ENCODE assay signal across 8 cellular contexts in the genomic region with DNA sequence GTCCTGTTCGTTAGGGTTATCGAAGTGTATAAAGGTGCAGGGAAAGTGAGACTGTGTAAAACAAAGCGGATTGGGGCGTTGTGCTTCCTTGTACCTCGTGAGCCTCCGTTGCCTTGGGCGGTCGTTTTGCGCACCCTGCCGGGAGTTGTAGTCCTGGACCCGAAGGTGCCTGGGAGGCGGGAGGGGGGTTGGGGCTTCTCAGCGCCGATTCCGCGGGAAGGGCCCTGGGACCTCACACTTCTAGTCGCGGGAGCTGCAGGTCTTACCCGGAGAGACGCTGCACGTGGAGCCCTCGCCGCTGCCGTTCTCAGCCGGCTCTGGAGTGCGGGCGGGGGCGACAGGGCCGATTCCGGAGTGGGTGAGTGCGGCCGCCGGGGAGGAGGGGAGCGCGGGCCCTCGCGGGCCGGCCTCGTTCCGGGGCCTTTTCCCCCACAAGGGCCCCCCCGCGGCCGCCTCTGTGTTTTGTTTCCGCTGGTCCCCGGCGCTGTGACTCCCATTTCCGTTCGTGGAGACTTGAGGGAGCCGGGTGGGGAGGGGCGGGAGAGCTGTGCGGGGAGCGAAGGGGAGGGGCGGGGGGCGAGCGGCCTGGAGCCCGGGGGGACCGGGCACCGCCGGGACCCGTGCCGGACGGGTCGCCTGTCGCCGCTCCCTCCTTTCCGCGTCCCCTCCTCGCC. TPM values are rescaled to one million over a fixed set of nuclear protein-coding genes. Genes with fewer than 3 reads are reported as not detected.
DNase-seq lines count a peak whose midpoint lies in the region; ATAC-seq and TF ChIP-seq lines count a peak whose summit lies in the region.

No MANE protein-coding gene starts in this region.

- no peak for TF ChIP-seq CTCF in lung (IDR thresholded peaks at IDR 0.05; ENCODE audit: control extremely low read depth, extremely low read depth)

- H3K27ac ChIP-seq in BLaER1 treated with 17β-estradiol and CSF1 and Interleukin-3, amounts not matched to agents 10 nM and 100 nM: peak overlapping the region; percentile 99 to 100 (median 100)
- H3K27ac ChIP-seq in ectodermal cell (ENCODE audit: insufficient read depth, low read depth, low read length, poor library complexity, severe bottlenecking): peak overlapping the region; percentile 99
- peak overlapping the region; percentile 96 to 100 for H3K27ac ChIP-seq in lung (ENCODE audit: low read depth in 1 of 2, low read length in 1 of 2)

- H3K9me3 ChIP-seq in BLaER1 treated with 17β-estradiol and CSF1 and Interleukin-3, amounts not matched to agents 10 nM and 100 nM (replicated peaks in 1 of 11): no peaks in the 10 kb centered on the region
- no peaks in the 10 kb centered on the region for H3K9me3 ChIP-seq in ectodermal cell (ENCODE audit: control insufficient read depth, low read length)
- no peaks in the 10 kb centered on the region for H3K9me3 ChIP-seq in lung (ENCODE audit: control insufficient read depth in 2 of 2, insufficient read depth in 1 of 2, low read length in 1 of 2)

- ATAC-seq in GM19351 (IDR thresholded peaks at IDR 0.05; ENCODE audit: unreplicated experiment): peak; percentile 55
- peak; percentile 28 for ATAC-seq in HG03469 (IDR thresholded peaks at IDR 0.05; ENCODE audit: unreplicated experiment)
- ATAC-seq in activated CD8-positive, alpha-beta T cell treated with anti-CD3 and anti-CD28 coated beads, Interleukin-2, amount 10 ng/mL, durations not matched to agents 7 days and 5 days: peak; percentile 79
- ATAC-seq in lung (ENCODE audit: insufficient read depth, low FRiP score): peak; percentile 88

- H3K27me3 ChIP-seq in BLaER1 treated with 17β-estradiol and CSF1 and Interleukin-3, amounts not matched to agents 10 nM and 100 nM: no peaks in the 10 kb centered on the region
- H3K27me3 ChIP-seq in ectodermal cell (ENCODE audit: control insufficient read depth, insufficient read depth, low read length, poor library complexity, severe bottlenecking) (no peaks in the 10 kb centered on the region), lung (ENCODE audit: control insufficient read depth, insufficient read depth) (no peaks in the 10 kb centered on the region)

- H3K27me3 Mint-ChIP-seq in activated CD8-positive, alpha-beta T cell treated with anti-CD3 and anti-CD28 coated beads, Interleukin-2, amount 10 ng/mL, durations not matched to agents 7 days and 5 days (ENCODE audit: low read depth): no peaks in the 10 kb centered on the region

- peaks cover 14 to 40% (median 27%) of the 10 kb centered on the region in 11 experiments; a peak in 20 of 22 replicates for H3K36me3 ChIP-seq in BLaER1 treated with 17β-estradiol and CSF1 and Interleukin-3, amounts not matched to agents 10 nM and 100 nM
- H3K36me3 ChIP-seq in ectodermal cell (ENCODE audit: control insufficient read depth, insufficient read depth, low read length) (no peaks in the 10 kb centered on the region), lung (ENCODE audit: control insufficient read depth in 2 of 2, insufficient read depth in 2 of 2, low read length in 2 of 2) (no peaks in the 10 kb centered on the region)

- WGBS in ectodermal cell, 2 experiments: 1% methylated on average over 68 of the region's 68 CpGs
- 0% methylated on average over 43 to 67 of the region's 68 CpGs for WGBS in lung, 2 donors

- POLR2A ChIA-PET in activated CD8-positive, alpha-beta T cell treated with anti-CD3 and anti-CD28 coated beads, Interleukin-2, amount 10 ng/mL, durations not matched to agents 7 days and 5 days (lab: Charles Lee): interaction anchor here (0.8 to 2.0 kb wide), 10 partner anchors 13 to 246 kb away, joined by 3 to 14 read pairs (median 4); a partner anchor contains a TSS

- peaks cover 34 to 52% (median 40%) of the 10 kb centered on the region in 10 experiments for H3K4me1 ChIP-seq in BLaER1 treated with 17β-estradiol and CSF1 and Interleukin-3, amounts not matched to agents 10 nM and 100 nM
- H3K4me1 ChIP-seq in ectodermal cell (ENCODE audit: control insufficient read depth, insufficient read depth, low read length) (peaks cover 9% of the 10 kb centered on the region), lung (ENCODE audit: control insufficient read depth in 2 of 2, insufficient read depth in 2 of 2, low read length in 2 of 2) (peaks cover 3 to 16% of the 10 kb centered on the region in 2 donors)

- CTCF ChIA-PET in activated CD8-positive, alpha-beta T cell treated with anti-CD3 and anti-CD28 coated beads, Interleukin-2, amount 10 ng/mL, durations not matched to agents 7 days and 5 days (lab: Charles Lee): interaction anchor here (1.0 to 2.4 kb wide), 5 partner anchors 9 to 127 kb away, joined by 3 to 11 read pairs (median 5); no protein-coding TSS in a partner anchor

- peaks cover 19% of the 10 kb centered on the region for H3K36me3 Mint-ChIP-seq in activated CD8-positive, alpha-beta T cell treated with anti-CD3 and anti-CD28 coated beads, Interleukin-2, amount 10 ng/mL, durations not matched to agents 7 days and 5 days (ENCODE audit: low read depth)

- no peaks in the 10 kb centered on the region for H3K9me3 Mint-ChIP-seq in activated CD8-positive, alpha-beta T cell treated with anti-CD3 and anti-CD28 coated beads, Interleukin-2, amount 10 ng/mL, durations not matched to agents 7 days and 5 days (ENCODE audit: insufficient read depth)

- peaks cover 27% of the 10 kb centered on the region for H3K4me1 Mint-ChIP-seq in activated CD8-positive, alpha-beta T cell treated with anti-CD3 and anti-CD28 coated beads, Interleukin-2, amount 10 ng/mL, durations not matched to agents 7 days and 5 days (ENCODE audit: low read depth)

- H3K4me2 ChIP-seq in BLaER1 treated with 17β-estradiol and CSF1 and Interleukin-3, amounts not matched to agents 10 nM and 100 nM: peak overlapping the region; percentile 72 to 93 (median 88); a peak in 21 of 22 replicates

- peaks cover 27 to 54% (median 36%) of the 10 kb centered on the region in 11 experiments; a peak in 17 of 22 replicates for H4K20me1 ChIP-seq in BLaER1 treated with 17β-estradiol and CSF1 and Interleukin-3, amounts not matched to agents 10 nM and 100 nM

- H3K27ac Mint-ChIP-seq in activated CD8-positive, alpha-beta T cell treated with anti-CD3 and anti-CD28 coated beads, Interleukin-2, amount 10 ng/mL, durations not matched to agents 7 days and 5 days: peak overlapping the region; percentile 100

- H3K9ac ChIP-seq in BLaER1 treated with 17β-estradiol and CSF1 and Interleukin-3, amounts not matched to agents 10 nM and 100 nM: peak overlapping the region; percentile 99 to 100 (median 100)

- peak overlapping the region; percentile 99 for H3K4me3 Mint-ChIP-seq in activated CD8-positive, alpha-beta T cell treated with anti-CD3 and anti-CD28 coated beads, Interleukin-2, amount 10 ng/mL, durations not matched to agents 7 days and 5 days

- peak overlapping the region; percentile 80 to 96 (median 89) for H3K4me3 ChIP-seq in BLaER1 treated with 17β-estradiol and CSF1 and Interleukin-3, amounts not matched to agents 10 nM and 100 nM
- H3K4me3 ChIP-seq in ectodermal cell (ENCODE audit: insufficient read depth, low read depth, low read length): peak overlapping the region; percentile 90
- H3K4me3 ChIP-seq in lung: peak overlapping the region; percentile 79

- peak; percentile 90 for DNase-seq in NCI-H748 treated with DMSO at 0.1 percent for 48 hours (lab: John Stamatoyannopoulos, UW)
- DNase-seq in activated CD8-positive, alpha-beta T cell treated with anti-CD3 and anti-CD28 coated beads, Interleukin-2, amount 10 ng/mL, durations not matched to agents 7 days and 5 days: peak; percentile 92
- DNase-seq in lung (ENCODE audit: low spot score): peak; percentile 93
- DNase-seq in stimulated activated CD4-positive, alpha-beta T cell treated with anti-CD3 and anti-CD28 coated beads, TNF-alpha, amount 100 ng/mL, for 24 hours (ENCODE audit: low read depth in 3 of 3): peak; percentile 71 to 84 (median 79)

RNA-seq across cellular contexts. Expression of a gene that starts 0.6 kb away (rescaled TPM):
- 10 to 100 TPM; 21.3 to 26.9 TPM for total RNA-seq in activated CD8-positive, alpha-beta T cell treated with anti-CD3 and anti-CD28 coated beads, Interleukin-2, amount 10 ng/mL, durations not matched to agents 7 days and 5 days
- polyA plus RNA-seq in ectodermal cell (2013, experiment 1 of 4): 31.8 TPM
- 30.3 TPM for polyA plus RNA-seq in ectodermal cell (2013, experiment 2 of 4)
- 29.4 TPM for polyA plus RNA-seq in ectodermal cell (2013, experiment 3 of 4)
- polyA plus RNA-seq in ectodermal cell (2013, experiment 4 of 4): 30.7 TPM
- 10 to 100 TPM; 15.6 to 43.6 TPM for total RNA-seq in lung
- 1 to 10 TPM; 7.2 to 8.9 TPM for polyA plus RNA-seq in lung

RNA-seq across cellular contexts. Expression of a gene that starts 0.7 kb away (rescaled TPM):
- total RNA-seq in activated CD8-positive, alpha-beta T cell treated with anti-CD3 and anti-CD28 coated beads, Interleukin-2, amount 10 ng/mL, durations not matched to agents 7 days and 5 days: 100 to 1,000 TPM; 148 to 150 TPM
- 225 TPM for polyA plus RNA-seq in ectodermal cell (2013, experiment 1 of 4)
- 223 TPM for polyA plus RNA-seq in ectodermal cell (2013, experiment 2 of 4)
- 206 TPM for polyA plus RNA-seq in ectodermal cell (2013, experiment 3 of 4)
- polyA plus RNA-seq in ectodermal cell (2013, experiment 4 of 4): 244 TPM
- total RNA-seq in lung: 10 to 100 TPM; 72.8 to 80.3 TPM
- polyA plus RNA-seq in lung: 100 to 1,000 TPM; 185 to 289 TPM

Comparison
In these comparisons a context has a peak if more than half of its experiments do, and no peak if none do; other contexts are left out.
1. Peak in every context shown above with its lines: DNase-seq, ATAC-seq, H3K4me3 ChIP-seq and H3K27ac ChIP-seq.
2. ATAC-seq: peak in every context shown above with its lines; median percentile 88 in lung; 79 in activated CD8-positive, alpha-beta T cell treated with anti-CD3 and anti-CD28 coated beads, Interleukin-2, amount 10 ng/mL, durations not matched to agents 7 days and 5 days; 55 in GM19351; 28 in HG03469.